ENCODE assay signal across 12 cellular contexts in genomic region chr6:111950661-111951426, GRCh38.
A peak's percentile ranks its signal among the peaks of the same experiment; 100 is the strongest.
DNase-seq lines count a peak whose midpoint lies in the region; ATAC-seq, FAIRE-seq and TF ChIP-seq lines count a peak whose summit lies in the region.
"Had no signal": no experiment of that assay in that cellular context is flagged by ENCODE, and none has a peak within 500 bp of the region (broad histone marks: within the 10 kb centered on the region; RNA-seq: fewer than 3 reads in every experiment).

No MANE protein-coding gene starts in this region.

- FAIRE-seq in kidney (lab: Jason Lieb, UNC) = no peak
- FAIRE-seq: bronchial epithelial cell had no signal

- no peak overlapping the region for H3K27ac ChIP-seq in kidney (ENCODE audit: low read depth in 2 of 2, low read length in 2 of 2)
- H3K27ac ChIP-seq: C4-2B had no signal

- peaks cover 4% of the 10 kb centered on the region for H3K27me3 Mint-ChIP-seq in T-helper 17 cell
- H3K27me3 Mint-ChIP-seq in activated T-cell treated with anti-CD3 and anti-CD28 coated beads, Interleukin-2, amount 50 U/mL, for 4 hours (ENCODE audit: low read depth) = no peaks in the 10 kb centered on the region
- peaks cover 12 to 17% of the 10 kb centered on the region in 2 donors for H3K27me3 Mint-ChIP-seq in effector memory CD8-positive, alpha-beta T cell

- no peak for ATAC-seq in T-helper 17 cell
- no peak for ATAC-seq in GM19023 (IDR thresholded peaks at IDR 0.05; ENCODE audit: unreplicated experiment)
- no peak for ATAC-seq in activated T-cell treated with anti-CD3 and anti-CD28 coated beads, Interleukin-2, amount 50 U/mL, for 4 hours
- ATAC-seq in effector memory CD8-positive, alpha-beta T cell (replicated peaks) = no peak

- H3K27ac Mint-ChIP-seq in T-helper 17 cell = peak overlapping the region; percentile 8
- H3K27ac Mint-ChIP-seq in effector memory CD8-positive, alpha-beta T cell = no peak overlapping the region

- no peak for TF ChIP-seq CTCF in kidney (IDR thresholded peaks at IDR 0.05; ENCODE audit: borderline replicate concordance, extremely low read depth, insufficient read depth)

- no peak overlapping the region for H3K4me3 ChIP-seq in kidney (ENCODE audit: low read length in 2 of 2)

- H3K4me1 ChIP-seq in kidney (ENCODE audit: control insufficient read depth in 1 of 2, insufficient read depth in 1 of 2, low read depth in 1 of 2, low read length in 2 of 2) = no peaks in the 10 kb centered on the region

- no peaks in the 10 kb centered on the region for H3K9me3 Mint-ChIP-seq in activated T-cell treated with anti-CD3 and anti-CD28 coated beads, Interleukin-2, amount 50 U/mL, for 4 hours
- H3K9me3 Mint-ChIP-seq in effector memory CD8-positive, alpha-beta T cell = no peaks in the 10 kb centered on the region

- DNase-seq in Caki2 (ENCODE audit: low read depth) (peak; percentile 46), NCI-H1417 treated with DMSO at 0.1 percent for 48 hours (lab: John Stamatoyannopoulos, UW) (peak; percentile 52), T-helper 17 cell (no peak), kidney (peak; percentile 55), activated gamma-delta T cell treated with Interleukin-2 at 50 U/mL for 16 hours (no peak)
- DNase-seq in activated T-cell treated with anti-CD3 and anti-CD28 coated beads, Interleukin-2, amount 50 U/mL, for 4 hours = no peak
- DNase-seq in effector memory CD8-positive, alpha-beta T cell = no peak
- DNase-seq: NK-92 treated with Interleukin-12 subunit alpha and Interleukin-12 subunit beta, amount 100 ng/mL, for 24 hours; stimulated activated CD4-positive, alpha-beta T cell treated with anti-CD3 and anti-CD28 coated beads, Interleukin-1b, Interleukin-23, amount 100 ng/mL, for 48 hours had no signal

- H3K4me3 Mint-ChIP-seq in T-helper 17 cell = no peak overlapping the region
- no peak overlapping the region for H3K4me3 Mint-ChIP-seq in activated T-cell treated with anti-CD3 and anti-CD28 coated beads, Interleukin-2, amount 50 U/mL, for 4 hours
- no peak overlapping the region for H3K4me3 Mint-ChIP-seq in effector memory CD8-positive, alpha-beta T cell

- in situ Hi-C loops in Caki2 (cut with HindIII; ENCODE audit: low pct_unique_long_range_greater_than_20kb, low sequenced_read_pairs) = no loop called here

- H3K4me1 Mint-ChIP-seq in T-helper 17 cell = peaks cover 2% of the 10 kb centered on the region
- H3K4me1 Mint-ChIP-seq in activated T-cell treated with anti-CD3 and anti-CD28 coated beads, Interleukin-2, amount 50 U/mL, for 4 hours (ENCODE audit: low read depth) = peaks cover 6% of the 10 kb centered on the region
- peaks cover 0 to 4% of the 10 kb centered on the region in 2 donors for H3K4me1 Mint-ChIP-seq in effector memory CD8-positive, alpha-beta T cell (ENCODE audit: low read depth in 2 of 2)

- intact Hi-C loops in kidney (cut with DNase I) = no loop called here

- H3K9ac ChIP-seq in kidney (ENCODE audit: low read length in 2 of 2) = no peak overlapping the region

- no peaks in the 10 kb centered on the region for H3K36me3 ChIP-seq in kidney (ENCODE audit: control insufficient read depth in 1 of 2, insufficient read depth in 2 of 2, low read length in 2 of 2)

- H3K9me3 ChIP-seq in T-helper 17 cell (ENCODE audit: control insufficient read depth, low read length, poor library complexity, severe bottlenecking) = no peaks in the 10 kb centered on the region
- H3K9me3 ChIP-seq in kidney (ENCODE audit: control insufficient read depth in 1 of 2, low read length in 2 of 2) = no peaks in the 10 kb centered on the region

- H3K36me3 Mint-ChIP-seq in T-helper 17 cell (ENCODE audit: low read depth) = peaks cover 2% of the 10 kb centered on the region
- H3K36me3 Mint-ChIP-seq in activated T-cell treated with anti-CD3 and anti-CD28 coated beads, Interleukin-2, amount 50 U/mL, for 4 hours (ENCODE audit: insufficient read depth) = no peaks in the 10 kb centered on the region
- peaks cover 3% of the 10 kb centered on the region for H3K36me3 Mint-ChIP-seq in effector memory CD8-positive, alpha-beta T cell (ENCODE audit: insufficient read depth)

Comparison
In these comparisons a context has a peak if more than half of its experiments do, and no peak if none do; other contexts are left out.
1. DNase-seq: peak in Caki2 (single experiment), NCI-H1417 treated with DMSO at 0.1 percent for 48 hours (single experiment) and kidney (single experiment); none in T-helper 17 cell (0 of 3), activated T-cell treated with anti-CD3 and anti-CD28 coated beads, Interleukin-2, amount 50 U/mL, for 4 hours (single experiment), effector memory CD8-positive, alpha-beta T cell (0 of 3) and activated gamma-delta T cell treated with Interleukin-2 at 50 U/mL for 16 hours (single experiment).